In the genomic region with DNA sequence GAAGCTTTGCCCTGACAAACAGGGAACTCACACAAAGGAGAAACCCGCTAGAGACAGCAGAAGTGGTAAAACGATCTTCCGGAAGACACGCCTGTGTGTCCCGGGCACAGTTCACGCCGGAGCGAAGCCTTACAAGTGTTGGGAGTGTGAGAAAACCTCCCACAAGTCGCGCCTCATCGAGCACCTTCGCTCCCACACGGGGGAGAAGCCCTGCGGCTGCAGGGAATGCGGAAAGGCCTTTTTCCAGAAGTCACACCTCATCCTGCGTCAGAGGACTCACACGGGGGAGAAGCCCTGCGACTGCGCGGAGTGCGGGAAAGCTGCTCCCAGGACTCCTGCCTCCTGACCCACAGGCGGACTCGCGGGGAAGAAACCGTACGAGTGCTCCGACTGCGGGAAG, we compare ENCODE assay signal across 5 cellular contexts. TPM values are rescaled to one million over a fixed set of nuclear protein-coding genes. Genes with fewer than 3 reads are reported as not detected.
"Had no signal": no experiment of that assay in that cellular context is flagged by ENCODE, and none has a peak within 500 bp of the region (broad histone marks: within the 10 kb centered on the region; RNA-seq: fewer than 3 reads in every experiment).

No MANE protein-coding gene starts in this region.

RNA-seq across cellular contexts. Expression of gene OCM, which starts 33.3 kb away (rescaled TPM):
- total RNA-seq: GM23338, H1, H9, HT-29, IMR-90 had no signal
- polyA plus RNA-seq: H1, IMR-90 had no signal
